In the genomic region with DNA sequence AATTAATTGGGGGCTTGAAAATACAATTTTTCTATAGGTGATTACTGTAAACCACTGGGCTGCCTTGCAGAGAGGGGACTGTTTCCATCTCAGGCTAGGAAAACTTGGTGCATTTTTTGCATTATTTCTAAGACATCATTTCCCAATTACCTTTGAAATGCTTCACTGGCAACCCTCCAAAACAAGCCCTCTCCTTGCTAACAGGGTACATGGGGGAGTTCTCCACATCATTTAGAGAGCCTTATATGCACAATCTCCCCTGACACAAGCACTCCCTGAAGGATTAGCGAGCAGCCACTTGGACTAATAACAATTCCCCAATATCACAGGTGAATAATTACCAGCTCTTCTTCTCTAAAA, we compare ENCODE assay signal across 16 cellular contexts.
"Had no signal": no experiment of that assay in that cellular context is flagged by ENCODE, and none has a peak within 500 bp of the region (broad histone marks: within the 10 kb centered on the region; RNA-seq: fewer than 3 reads in every experiment).

No MANE protein-coding gene starts in this region.

- H3K27ac Mint-ChIP-seq: activated CD4-positive, alpha-beta memory T cell treated with anti-CD3 and anti-CD28 coated beads, Interleukin-2, amount 10 ng/mL, durations not matched to agents 7 days and 5 days; activated naive CD4-positive, alpha-beta T cell treated with anti-CD3 and anti-CD28 coated beads, Interleukin-2, amount 50 U/mL, for 24 hours; activated T-cell treated with anti-CD3 and anti-CD28 coated beads, Interleukin-2, amount 50 U/mL, for 24 hours; stimulated activated naive B cell treated with anti-CD40 and anti-IgM and Interleukin-4, amounts not matched to agents 10 μg/mL and 1 μg/mL and 100 μg/mL, for 72 hours; WTC11 had no signal

- H3K27ac ChIP-seq: gastroesophageal sphincter, lower lobe of right lung, ovary, thyroid gland had no signal

- H3K27me3 ChIP-seq: colonic mucosa, ovary, thyroid gland had no signal

- H3K36me3 Mint-ChIP-seq: activated naive CD4-positive, alpha-beta T cell treated with anti-CD3 and anti-CD28 coated beads, Interleukin-2, amount 50 U/mL, for 24 hours; mesothelial cell of epicardium; stimulated activated naive B cell treated with anti-CD40 and anti-IgM and Interleukin-4, amounts not matched to agents 10 μg/mL and 1 μg/mL and 100 μg/mL, for 72 hours; WTC11 had no signal

- ATAC-seq: gastroesophageal sphincter, lower lobe of right lung had no signal

- H3K4me1 Mint-ChIP-seq: activated CD4-positive, alpha-beta memory T cell treated with anti-CD3 and anti-CD28 coated beads, Interleukin-2, amount 10 ng/mL, durations not matched to agents 7 days and 5 days had no signal

- H3K4me3 Mint-ChIP-seq: activated CD4-positive, alpha-beta memory T cell treated with anti-CD3 and anti-CD28 coated beads, Interleukin-2, amount 10 ng/mL, durations not matched to agents 7 days and 5 days; activated naive CD4-positive, alpha-beta T cell treated with anti-CD3 and anti-CD28 coated beads, Interleukin-2, amount 50 U/mL, for 24 hours; activated T-cell treated with anti-CD3 and anti-CD28 coated beads, Interleukin-2, amount 50 U/mL, for 24 hours; mesothelial cell of epicardium; neural crest cell; WTC11 had no signal

- H3K9me3 Mint-ChIP-seq: activated T-cell treated with anti-CD3 and anti-CD28 coated beads, Interleukin-2, amount 50 U/mL, for 24 hours; mesothelial cell of epicardium; neural crest cell; WTC11 had no signal

- H3K9me3 ChIP-seq: colonic mucosa, gastroesophageal sphincter, lower lobe of right lung, ovary, thyroid gland had no signal

- DNase-seq: activated CD4-positive, alpha-beta memory T cell treated with anti-CD3 and anti-CD28 coated beads, Interleukin-2, amount 10 ng/mL, durations not matched to agents 7 days and 5 days; activated CD4-positive, alpha-beta T cell treated with anti-CD3 and anti-CD28 coated beads for 4 hours; activated effector memory CD4-positive, alpha-beta T cell treated with anti-CD3 and anti-CD28 coated beads, Interleukin-2, amount 50 U/mL, for 16 hours; activated T-cell treated with anti-CD3 and anti-CD28 coated beads, Interleukin-2, amount 50 U/mL, for 24 hours; caudate nucleus; lower lobe of right lung; ovary; stimulated activated CD4-positive, alpha-beta T cell treated with anti-CD3 and anti-CD28 coated beads, Interleukin-4, amount 100 ng/mL, for 1 hour; stimulated activated naive B cell treated with anti-CD40 and anti-IgM and Interleukin-4, amounts not matched to agents 10 μg/mL and 1 μg/mL and 100 μg/mL, for 72 hours had no signal

- H3K27me3 Mint-ChIP-seq: activated CD4-positive, alpha-beta memory T cell treated with anti-CD3 and anti-CD28 coated beads, Interleukin-2, amount 10 ng/mL, durations not matched to agents 7 days and 5 days; activated naive CD4-positive, alpha-beta T cell treated with anti-CD3 and anti-CD28 coated beads, Interleukin-2, amount 50 U/mL, for 24 hours had no signal

- H3K36me3 ChIP-seq: colonic mucosa, gastroesophageal sphincter, lower lobe of right lung, ovary, thyroid gland had no signal

- H3K4me1 ChIP-seq: gastroesophageal sphincter, lower lobe of right lung, thyroid gland had no signal

- H3K4me3 ChIP-seq: colonic mucosa, gastroesophageal sphincter, lower lobe of right lung, ovary, thyroid gland had no signal
